In the genomic region with DNA sequence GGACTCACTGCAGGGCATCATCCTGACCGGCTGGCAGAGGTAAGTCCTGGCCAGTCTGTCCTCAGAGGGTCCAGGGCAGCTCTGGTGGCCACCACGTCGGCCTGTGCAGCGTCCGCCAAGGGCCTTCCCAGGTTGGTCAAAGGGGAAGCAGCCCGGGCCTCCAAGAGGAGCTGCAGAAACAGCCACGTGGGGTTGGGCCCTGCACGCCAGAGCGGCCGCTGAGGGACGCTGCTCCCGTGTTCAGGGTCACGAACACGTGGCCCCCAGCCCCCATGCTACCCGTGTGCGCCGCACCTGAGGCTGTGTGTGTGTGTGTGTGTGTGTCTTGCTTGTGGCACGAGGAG, we compare ENCODE assay signal across 1 cellular context.
TF ChIP-seq lines count a peak whose summit lies in the region.

No MANE protein-coding gene starts in this region.

TF ChIP-seq in WTC11, 78 proteins besides CTCF, POLR2A, EP300 and RAD21 (continued from another document):
- TF ChIP-seq ATF6 (CRISPR knock-in tag; IDR thresholded peaks at IDR 0.05) (no peak), NR1H2 (CRISPR knock-in tag; IDR thresholded peaks at IDR 0.05) (no peak), FOXJ3 (CRISPR knock-in tag; IDR thresholded peaks at IDR 0.05; ENCODE audit: borderline replicate concordance) (no peak), CREM (CRISPR knock-in tag; IDR thresholded peaks at IDR 0.05) (no peak), EMX1 (CRISPR knock-in tag; IDR thresholded peaks at IDR 0.05) (no peak), ZNF121 (CRISPR knock-in tag; IDR thresholded peaks at IDR 0.05) (no peak), NR2C2 (CRISPR knock-in tag; IDR thresholded peaks at IDR 0.05) (no peak), ZNF281 (CRISPR knock-in tag; IDR thresholded peaks at IDR 0.05) (no peak), JUN (CRISPR knock-in tag; IDR thresholded peaks at IDR 0.05) (no peak), NFE2L1 (CRISPR knock-in tag; IDR thresholded peaks at IDR 0.05) (no peak), CBFB (CRISPR knock-in tag; IDR thresholded peaks at IDR 0.05; ENCODE audit: low read depth) (no peak)
